Comparison of ENCODE assay signal across 7 cellular contexts in the genomic region with DNA sequence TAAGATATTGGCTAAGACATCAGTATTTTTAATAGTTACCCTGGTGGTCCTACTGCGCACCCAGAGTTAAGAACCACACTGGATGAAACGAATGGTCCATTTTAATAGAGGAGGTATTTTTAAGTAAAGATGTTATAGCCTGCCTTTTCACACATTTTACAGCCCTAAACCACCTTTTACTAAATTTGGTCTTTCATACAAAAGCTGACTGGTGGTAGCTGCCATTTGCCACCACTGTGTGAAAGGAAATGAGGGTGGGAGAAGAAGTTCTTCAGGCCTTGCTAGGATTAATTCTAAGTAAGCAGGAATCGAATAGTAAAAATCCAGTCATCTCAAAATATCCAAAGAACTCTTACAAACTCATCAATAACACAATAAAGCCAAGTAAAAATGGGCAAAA. TPM values are rescaled to one million over a fixed set of nuclear protein-coding genes. Genes with fewer than 3 reads are reported as not detected.
"Had no signal": no experiment of that assay in that cellular context is flagged by ENCODE, and none has a peak within 500 bp of the region (broad histone marks: within the 10 kb centered on the region; RNA-seq: fewer than 3 reads in every experiment).

No MANE protein-coding gene starts in this region.

- H3K9ac ChIP-seq: GM23248 had no signal

- H3K4me3 ChIP-seq: GM23248, K562 had no signal

- DNase-seq: GM23248, GOT3, H9, HCEC 1CT, IMR-90 had no signal

- H2AFZ ChIP-seq: GM23248 had no signal

- H3K27ac ChIP-seq: GM23248 had no signal

- H3K27ac Mint-ChIP-seq: H9 had no signal

- H3K4me3 Mint-ChIP-seq: H9 had no signal

- ATAC-seq: K562 had no signal

RNA-seq across cellular contexts. Expression of a gene that starts 15.2 kb away (rescaled TPM):
- total RNA-seq: H9, HT-29, IMR-90 had no signal
- polyA plus RNA-seq: IMR-90 had no signal
